Comparison of ENCODE assay signal across 21 cellular contexts in the genomic region with DNA sequence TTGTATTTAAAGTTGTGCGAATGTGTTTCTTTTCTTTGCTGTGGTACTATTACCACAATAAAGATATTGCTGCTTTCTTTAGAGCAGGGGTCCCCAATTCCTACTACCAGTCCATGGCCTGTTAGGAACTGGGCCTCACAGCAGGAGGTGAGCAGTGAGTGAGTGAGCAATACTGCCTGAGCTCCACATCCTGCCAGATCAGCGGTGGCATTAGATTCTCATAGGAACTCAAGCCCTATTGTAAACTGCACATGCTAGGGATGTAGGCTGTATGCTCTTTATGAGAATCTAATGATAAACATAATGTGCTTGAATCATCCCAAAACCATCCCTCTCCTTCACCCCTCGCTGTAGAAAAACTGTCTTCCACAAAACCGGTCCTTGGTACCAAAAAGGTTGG. TPM values are rescaled to one million over a fixed set of nuclear protein-coding genes. Genes with fewer than 3 reads are reported as not detected.
DNase-seq lines count a peak whose midpoint lies in the region; ATAC-seq, FAIRE-seq and TF ChIP-seq lines count a peak whose summit lies in the region.
"Had no signal": no experiment of that assay in that cellular context is flagged by ENCODE, and none has a peak within 500 bp of the region (broad histone marks: within the 10 kb centered on the region; RNA-seq: fewer than 3 reads in every experiment).

No MANE protein-coding gene starts in this region.

- H3K27ac ChIP-seq in VCaP, result peak overlapping the region; percentile 15; the same call in 1 of the 2 replicates
- H3K27ac ChIP-seq: KMS-11, SJSA1 had no signal

- DNase-seq in SIG-M5 treated with dmso at 0.1 percent for 504 hours (lab: John Stamatoyannopoulos, UW; ENCODE audit: unreplicated experiment) (peak; percentile 69), SIG-M5 (lab: John Stamatoyannopoulos, UW) (no peak), iris pigment epithelial cell (ENCODE audit: low read depth) (peak; percentile 43), omental fat pad (ENCODE audit: low spot score) (no peak), UCSD-AML1 (lab: John Stamatoyannopoulos, UW; ENCODE audit: unreplicated experiment) (no peak), HTR-8/SVneo (ENCODE audit: insufficient read length, low spot score) (no peak)
- DNase-seq: 8988T; CD8-positive, alpha-beta memory T cell; EL; H9; HFFc6; NCI-H1105 treated with DMSO at 0.1 percent for 48 hours; NCI-H2029 treated with DMSO at 0.1 percent for 48 hours; NCI-H226; NCI-H510A treated with DMSO at 0.1 percent for 48 hours; NCI-H748 treated with DMSO at 0.1 percent for 48 hours had no signal

- ATAC-seq in omental fat pad (ENCODE audit: low FRiP score), result no peak
- ATAC-seq: GM12878, Panc1 had no signal

- no peak for FAIRE-seq in HTR-8/SVneo (lab: Jason Lieb, UNC)
- FAIRE-seq: GM12878 had no signal

- TF ChIP-seq CTCF in VCaP (conservative IDR thresholded peaks at IDR 0.05), result no peak
- TF ChIP-seq CTCF in omental fat pad (IDR thresholded peaks at IDR 0.05), result no peak

RNA-seq across cellular contexts. Expression of a gene that starts 41.6 kb away (rescaled TPM):
- total RNA-seq in omental fat pad, result 10 to 100 TPM; 47.5 to 77.2 (median 54.5) TPM

Comparison
In these comparisons a context has a peak if more than half of its experiments do, and no peak if none do; other contexts are left out.
1. DNase-seq: peak in SIG-M5 treated with dmso at 0.1 percent for 504 hours (single experiment) and iris pigment epithelial cell (single experiment); none in SIG-M5 (single experiment), omental fat pad (single experiment), UCSD-AML1 (single experiment) and HTR-8/SVneo (single experiment).